In the genomic region with DNA sequence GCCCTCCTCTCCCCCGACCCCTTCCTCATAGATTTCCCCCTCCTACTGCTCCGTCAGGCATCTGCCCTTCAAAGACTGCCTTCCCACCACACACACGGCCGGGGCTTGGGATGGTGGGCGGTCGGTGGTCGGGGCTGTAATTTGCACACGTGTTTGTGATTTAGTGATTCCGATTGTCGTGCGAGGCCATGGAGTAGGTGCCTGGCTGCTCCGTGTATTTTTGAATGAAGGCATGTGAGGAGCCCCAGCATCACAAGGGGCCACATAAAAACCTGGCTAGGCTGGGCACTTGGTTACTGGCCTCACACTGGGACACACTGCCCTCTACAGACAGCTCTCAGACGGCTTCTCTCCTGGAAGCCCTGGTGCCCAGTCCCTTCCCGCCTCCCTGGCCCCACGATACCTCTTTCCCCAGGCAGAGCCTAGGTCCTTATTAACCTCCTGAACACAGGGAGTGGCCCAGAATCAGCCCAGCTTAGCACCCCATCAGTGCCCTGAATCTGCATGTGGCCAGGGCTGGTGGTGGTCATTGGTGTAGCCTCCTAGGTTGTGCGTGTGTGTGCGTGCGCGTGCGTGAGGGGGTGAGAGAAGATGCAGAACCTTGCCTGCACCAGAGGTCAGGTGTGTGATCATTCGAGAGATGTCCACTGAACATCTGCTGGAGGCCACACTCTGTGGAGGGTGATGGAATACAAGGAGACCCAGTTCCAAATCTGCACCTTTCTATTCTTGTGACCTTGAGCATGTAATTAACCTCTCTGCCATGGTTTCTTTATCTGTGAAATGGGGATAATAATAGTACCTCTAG, we compare ENCODE assay signal across 8 cellular contexts. TPM values are rescaled to one million over a fixed set of nuclear protein-coding genes. Genes with fewer than 3 reads are reported as not detected.
DNase-seq lines count a peak whose midpoint lies in the region; ATAC-seq, FAIRE-seq and TF ChIP-seq lines count a peak whose summit lies in the region.

No MANE protein-coding gene starts in this region.

- H3K9ac ChIP-seq in duodenal mucosa (ENCODE audit: low read depth in 1 of 2, low read length in 2 of 2), result peak overlapping the region; percentile 76 to 84

- peaks cover 31% of the 10 kb centered on the region for H3K36me3 Mint-ChIP-seq in activated CD4-positive, alpha-beta T cell treated with anti-CD3 and anti-CD28 coated beads for 36 hours (ENCODE audit: low read depth)

- POLR2A ChIA-PET in activated CD4-positive, alpha-beta T cell treated with anti-CD3 and anti-CD28 coated beads for 36 hours (lab: Charles Lee), result interaction anchor here (2.8 to 4.5 kb wide), 4 partner anchors 33 to 292 kb away, joined by 8 to 79 read pairs (median 37); no protein-coding TSS in a partner anchor

- DNase-seq in AG10803 (ENCODE audit: low read depth) (peak; percentile 78), H54 (ENCODE audit: insufficient read length, low spot score) (peak; percentile 95), NCI-H446 treated with DMSO at 0.1 percent for 48 hours (lab: John Stamatoyannopoulos, UW) (peak; percentile 35), left lobe of liver (ENCODE audit: low spot score) (peak; percentile 75)
- peak; percentile 82 for DNase-seq in activated CD4-positive, alpha-beta T cell treated with anti-CD3 and anti-CD28 coated beads for 36 hours
- peak; percentile 65 for DNase-seq in stimulated activated CD4-positive, alpha-beta T cell treated with anti-CD3 and anti-CD28 coated beads, Interleukin-1b, Interleukin-23, amount 100 ng/mL, for 48 hours

- TF ChIP-seq POLR2A in H54 (IDR thresholded peaks at IDR 0.05; ENCODE audit: low read depth, low read length), result no peak

- H3K4me3 Mint-ChIP-seq in activated CD4-positive, alpha-beta T cell treated with anti-CD3 and anti-CD28 coated beads for 36 hours, result peak overlapping the region; percentile 98

- no peaks in the 10 kb centered on the region for H3K9me3 Mint-ChIP-seq in activated CD4-positive, alpha-beta T cell treated with anti-CD3 and anti-CD28 coated beads for 36 hours (ENCODE audit: low read depth)

- no peaks in the 10 kb centered on the region for H3K27me3 ChIP-seq in duodenal mucosa (ENCODE audit: control insufficient read depth in 1 of 2, insufficient read depth in 2 of 2, low read length in 2 of 2)

- peaks cover 27 to 30% of the 10 kb centered on the region in 2 donors for H3K4me1 ChIP-seq in duodenal mucosa (ENCODE audit: control insufficient read depth in 1 of 2, insufficient read depth in 2 of 2, low read length in 2 of 2)

- no peaks in the 10 kb centered on the region for H3K27me3 Mint-ChIP-seq in activated CD4-positive, alpha-beta T cell treated with anti-CD3 and anti-CD28 coated beads for 36 hours

- CTCF ChIA-PET in activated CD4-positive, alpha-beta T cell treated with anti-CD3 and anti-CD28 coated beads for 36 hours (lab: Charles Lee), result interaction anchor here (0.6 to 2.4 kb wide), 16 partner anchors 10 to 303 kb away, joined by 3 to 18 read pairs (median 4); no protein-coding TSS in a partner anchor

- peak; percentile 83 for TF ChIP-seq CTCF in AG10803 (conservative IDR thresholded peaks at IDR 0.05; ENCODE audit: low read length)

- peak overlapping the region; percentile 77 for H3K4me3 ChIP-seq in AG10803 (ENCODE audit: low read length)
- H3K4me3 ChIP-seq in duodenal mucosa (ENCODE audit: low read depth in 1 of 2, low read length in 2 of 2), result peak overlapping the region; percentile 80 to 85

- peaks cover 36% of the 10 kb centered on the region for H3K4me1 Mint-ChIP-seq in activated CD4-positive, alpha-beta T cell treated with anti-CD3 and anti-CD28 coated beads for 36 hours

- H3K27ac ChIP-seq in duodenal mucosa (ENCODE audit: low read depth, low read length), result peak overlapping the region; percentile 96

- H3K9me3 ChIP-seq in duodenal mucosa (ENCODE audit: control insufficient read depth in 1 of 2, low read length in 2 of 2), result no peaks in the 10 kb centered on the region

- intact Hi-C loops in activated CD4-positive, alpha-beta T cell treated with anti-CD3 and anti-CD28 coated beads for 36 hours (cut with DNase I, micrococcal nuclease), result loop anchor here (1.0 to 5.0 kb wide), 6 partner anchors 40 to 525 kb away; a partner anchor contains a TSS

- peak overlapping the region; percentile 98 for H3K27ac Mint-ChIP-seq in activated CD4-positive, alpha-beta T cell treated with anti-CD3 and anti-CD28 coated beads for 36 hours

- H3K36me3 ChIP-seq in duodenal mucosa (ENCODE audit: control insufficient read depth in 1 of 2, insufficient read depth in 2 of 2, low read length in 2 of 2), result no peaks in the 10 kb centered on the region

- ATAC-seq in activated CD4-positive, alpha-beta T cell treated with anti-CD3 and anti-CD28 coated beads for 36 hours, result peak; percentile 24
- ATAC-seq in left lobe of liver, result peak; percentile 52
- no peak for ATAC-seq in GM19467 (IDR thresholded peaks at IDR 0.05; ENCODE audit: unreplicated experiment)

- FAIRE-seq in H54 (lab: Jason Lieb, UNC), result peak; percentile 58

RNA-seq across cellular contexts. Expression of a gene that starts 1.3 kb away (rescaled TPM):
- total RNA-seq in activated CD4-positive, alpha-beta T cell treated with anti-CD3 and anti-CD28 coated beads for 36 hours, result 100 to 1,000 TPM in 1 of 2 experiments, 10 to 100 TPM in 1; 100.0 to 103 TPM
- 0.91 TPM for total RNA-seq in left lobe of liver

RNA-seq across cellular contexts. Expression of a gene that starts 11.8 kb away (rescaled TPM):
- not detected for total RNA-seq in activated CD4-positive, alpha-beta T cell treated with anti-CD3 and anti-CD28 coated beads for 36 hours
- total RNA-seq in left lobe of liver, result not detected

RNA-seq across cellular contexts. Expression of a gene that starts 16.1 kb away (rescaled TPM):
- total RNA-seq in activated CD4-positive, alpha-beta T cell treated with anti-CD3 and anti-CD28 coated beads for 36 hours, result not detected
- not detected for total RNA-seq in left lobe of liver

RNA-seq across cellular contexts. Expression of a gene that starts 18.9 kb away (rescaled TPM):
- total RNA-seq in activated CD4-positive, alpha-beta T cell treated with anti-CD3 and anti-CD28 coated beads for 36 hours, result not detected
- total RNA-seq in left lobe of liver, result not detected

RNA-seq across cellular contexts. Expression of a gene that starts 23.8 kb away (rescaled TPM):
- not detected for total RNA-seq in activated CD4-positive, alpha-beta T cell treated with anti-CD3 and anti-CD28 coated beads for 36 hours
- not detected for total RNA-seq in left lobe of liver

Comparison
In these comparisons a context has a peak if more than half of its experiments do, and no peak if none do; other contexts are left out.
1. DNase-seq: peak in every context shown above with its lines; median percentile 95 in H54; 82 in activated CD4-positive, alpha-beta T cell treated with anti-CD3 and anti-CD28 coated beads for 36 hours; 78 in AG10803; 75 in left lobe of liver; 65 in stimulated activated CD4-positive, alpha-beta T cell treated with anti-CD3 and anti-CD28 coated beads, Interleukin-1b, Interleukin-23, amount 100 ng/mL, for 48 hours; 35 in NCI-H446 treated with DMSO at 0.1 percent for 48 hours.
2. RNA of a gene that starts 1.3 kb away (total RNA-seq): 100.0 to 103 TPM in activated CD4-positive, alpha-beta T cell treated with anti-CD3 and anti-CD28 coated beads for 36 hours; 0.91 TPM in left lobe of liver (single experiment); every median in the first group is over 10 times any median in the second.